In genomic region chr9:132439153-132439552, GRCh38 we compare ENCODE assay signal across 26 cellular contexts. TPM values are rescaled to one million over a fixed set of nuclear protein-coding genes. Genes with fewer than 3 reads are reported as not detected.
"Had no signal": no experiment of that assay in that cellular context is flagged by ENCODE, and none has a peak within 500 bp of the region (broad histone marks: within the 10 kb centered on the region; RNA-seq: fewer than 3 reads in every experiment).

No MANE protein-coding gene starts in this region.

- H3K9me3 ChIP-seq: breast epithelium, Peyer's patch, SJSA1 had no signal

- H3K4me3 Mint-ChIP-seq: activated CD8-positive, alpha-beta T cell treated with anti-CD3 and anti-CD28 coated beads, Interleukin-2, amount 10 ng/mL, durations not matched to agents 7 days and 5 days; central memory CD8-positive, alpha-beta T cell; T-helper 1 cell treated with Interleukin-12 subunit alpha and Interleukin-12 subunit beta and Interleukin-4 antibody, amounts not matched to agents 30 μg/mL and 1 μg/mL, for 36 hours had no signal

- H3K4me3 ChIP-seq: breast epithelium, Peyer's patch, SJSA1 had no signal

- DNase-seq: activated CD4-positive, alpha-beta T cell treated with anti-CD3 and anti-CD28 coated beads for 4 hours; activated CD4-positive, alpha-beta T cell treated with anti-CD3 and anti-CD28 coated beads, Interleukin-2, amount 50 U/mL, for 4 hours; activated CD8-positive, alpha-beta memory T cell treated with anti-CD3 and anti-CD28 coated beads, Interleukin-2, amount 50 U/mL, for 48 hours; activated CD8-positive, alpha-beta T cell treated with anti-CD3 and anti-CD28 coated beads, Interleukin-2, amount 10 ng/mL, durations not matched to agents 7 days and 5 days; activated naive CD4-positive, alpha-beta T cell treated with anti-CD3 and anti-CD28 coated beads, Interleukin-2, amount 50 U/mL, for 16 hours; activated T-cell treated with anti-CD3 and anti-CD28 coated beads, Interleukin-2, amount 50 U/mL, for 1 hour; KG1; NCI-H1092; NCI-H1417; NCI-H1694; NCI-H2081; NCI-H510A treated with DMSO at 0.1 percent for 48 hours; NCI-H69; NK-92 treated with Interleukin-12 subunit alpha and Interleukin-12 subunit beta, amount 100 ng/mL, for 24 hours; OCI-M1; Peyer's patch; SHP77 had no signal

- H3K27me3 ChIP-seq: Peyer's patch had no signal

- H3K36me3 ChIP-seq: breast epithelium, Peyer's patch, SJSA1 had no signal

- H3K27ac ChIP-seq: breast epithelium, Peyer's patch, RWPE1, SJSA1 had no signal

- H3K9me3 Mint-ChIP-seq: central memory CD8-positive, alpha-beta T cell; T-helper 1 cell treated with Interleukin-12 subunit alpha and Interleukin-12 subunit beta and Interleukin-4 antibody, amounts not matched to agents 30 μg/mL and 1 μg/mL, for 36 hours had no signal

- H3K4me1 ChIP-seq: breast epithelium, Peyer's patch, SJSA1 had no signal

- ATAC-seq: activated CD4-positive, CD25-positive, alpha-beta regulatory T cell treated with anti-CD3 and anti-CD28 coated beads, Interleukin-2, amount 50 U/mL, for 24 hours; activated CD8-positive, alpha-beta T cell treated with anti-CD3 and anti-CD28 coated beads, Interleukin-2, amount 10 ng/mL, durations not matched to agents 7 days and 5 days had no signal

- H3K27ac Mint-ChIP-seq: activated CD8-positive, alpha-beta T cell treated with anti-CD3 and anti-CD28 coated beads, Interleukin-2, amount 10 ng/mL, durations not matched to agents 7 days and 5 days; T-helper 1 cell treated with Interleukin-12 subunit alpha and Interleukin-12 subunit beta and Interleukin-4 antibody, amounts not matched to agents 30 μg/mL and 1 μg/mL, for 36 hours had no signal

RNA-seq across cellular contexts. Expression of gene CFAP77, which starts 29.1 kb away (rescaled TPM):
- total RNA-seq: activated CD8-positive, alpha-beta T cell treated with anti-CD3 and anti-CD28 coated beads, Interleukin-2, amount 10 ng/mL, durations not matched to agents 7 days and 5 days; aorta; breast epithelium; LHCN-M2; M059J; Peyer's patch had no signal
